1 cellular context compared by ENCODE assay signal in the genomic region with DNA sequence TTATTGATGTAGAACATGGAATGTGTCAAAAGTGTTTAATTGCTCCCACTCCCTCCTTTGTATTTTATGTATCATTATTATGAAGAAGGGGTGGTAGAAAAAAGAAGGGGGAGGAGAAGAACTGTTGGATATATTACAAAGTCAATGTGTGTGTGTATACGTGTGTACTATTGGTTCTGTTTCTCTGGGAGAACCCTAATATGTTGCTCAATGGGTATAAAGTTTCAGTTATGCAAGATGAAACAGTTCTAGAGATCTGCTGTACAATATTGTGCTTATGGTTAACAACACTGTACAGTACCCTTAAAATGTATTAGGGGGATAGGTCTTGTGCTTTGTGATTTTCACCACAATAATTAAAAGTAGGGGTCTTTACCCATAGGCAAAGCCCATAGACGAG.
A peak's percentile ranks its signal among the peaks of the same experiment; 100 is the strongest.
TF ChIP-seq lines count a peak whose summit lies in the region.

No MANE protein-coding gene starts in this region.

TF ChIP-seq in HepG2, 621 proteins besides CTCF, POLR2A, EP300 and RAD21 (continued from another document):
- peak; percentile 61; the same call in 1 of the 2 replicates for TF ChIP-seq CEBPB (IDR thresholded peaks at IDR 0.05; ENCODE audit: borderline replicate concordance, low read depth, low read length)
- peak; percentile 65 for TF ChIP-seq CEBPG (CRISPR knock-in tag; IDR thresholded peaks at IDR 0.05)
